Comparison of ENCODE assay signal across 16 cellular contexts in the genomic region with DNA sequence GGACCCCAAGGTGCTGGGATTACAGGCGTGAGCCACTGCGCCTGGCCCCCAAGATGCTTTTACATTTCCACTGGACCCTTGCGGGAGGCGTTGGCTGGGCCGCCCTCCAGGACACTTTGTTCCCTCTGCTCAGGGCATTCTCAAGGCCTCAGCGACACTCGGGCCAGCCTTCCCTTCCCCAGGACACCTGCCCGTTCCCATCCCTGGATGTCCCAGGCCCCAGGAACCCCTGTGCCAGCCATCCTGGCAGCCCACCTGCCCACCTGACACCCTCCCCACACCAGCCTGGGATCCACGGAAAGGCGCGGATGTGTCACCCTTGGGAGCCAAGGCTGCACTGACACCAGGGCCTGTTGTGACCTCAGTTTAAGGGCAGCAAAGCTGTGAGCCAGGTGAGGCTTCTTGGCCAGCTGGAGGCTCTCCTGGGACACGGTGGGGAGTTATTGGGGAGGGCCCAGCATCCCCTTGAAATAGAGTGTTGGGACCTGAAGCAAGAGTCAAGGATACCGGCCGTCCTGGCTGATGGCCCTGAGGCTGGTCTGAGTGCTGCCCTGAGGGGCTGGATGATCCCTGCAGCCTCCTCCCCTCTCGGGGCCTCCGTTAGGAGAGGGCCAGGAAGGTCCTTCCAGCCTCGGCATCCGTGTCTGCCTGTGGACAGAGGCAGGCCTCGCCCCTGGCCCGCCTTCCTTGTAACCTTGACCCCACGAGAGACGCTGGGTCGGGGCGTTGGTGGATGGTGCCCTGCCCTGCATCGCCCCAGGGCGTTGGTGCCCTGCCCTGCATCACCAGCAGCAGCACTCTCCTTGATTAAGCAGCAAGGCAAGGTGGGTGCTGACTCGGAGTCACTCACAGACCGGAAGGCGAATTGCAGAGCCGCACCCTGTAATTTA.
DNase-seq lines count a peak whose midpoint lies in the region; ATAC-seq and TF ChIP-seq lines count a peak whose summit lies in the region.
"Had no signal": no experiment of that assay in that cellular context is flagged by ENCODE, and none has a peak within 500 bp of the region (broad histone marks: within the 10 kb centered on the region; RNA-seq: fewer than 3 reads in every experiment).

No MANE protein-coding gene starts in this region.

- no peak for ATAC-seq in GM23338
- ATAC-seq: activated CD8-positive, alpha-beta T cell treated with anti-CD3 and anti-CD28 coated beads for 36 hours; foreskin keratinocyte had no signal

- WGBS in endodermal cell (ENCODE audit: insufficient coverage in 1 of 2, insufficient read length in 1 of 2), 2 experiments = 93 to 99% methylated on average over 10 to 30 of the region's 30 CpGs

- no peaks in the 10 kb centered on the region for H3K79me2 ChIP-seq in GM23338 (replicated peaks; ENCODE audit: insufficient read depth)

- no peaks in the 10 kb centered on the region for H3K9me3 Mint-ChIP-seq in endodermal cell
- H3K9me3 Mint-ChIP-seq in nephron progenitor cell = no peaks in the 10 kb centered on the region
- H3K9me3 Mint-ChIP-seq in GM23338 = no peaks in the 10 kb centered on the region; the same call in 1 of the 3 replicates
- H3K9me3 Mint-ChIP-seq: activated CD8-positive, alpha-beta T cell treated with anti-CD3 and anti-CD28 coated beads for 36 hours; mesothelial cell of epicardium; stimulated activated naive CD8-positive, alpha-beta T cell treated with anti-CD3 and anti-CD28 coated beads, Interleukin-15, Interleukin-2, amounts not matched to agents 100 ng/mL and 50 ng/mL, for 24 hours had no signal

- H3K27ac ChIP-seq in endodermal cell (ENCODE audit: low read depth, low read length) = no peak overlapping the region
- H3K27ac ChIP-seq in GM23338 (ENCODE audit: low read depth) = no peak overlapping the region
- H3K27ac ChIP-seq: 22Rv1, C4-2B, foreskin keratinocyte had no signal

- H3K4me3 ChIP-seq in H7 (ENCODE audit: insufficient read depth, low read depth, low read length) (no peak overlapping the region), endodermal cell (ENCODE audit: low read length) (no peak overlapping the region), GM23338 (no peak overlapping the region)

- no peaks in the 10 kb centered on the region for H3K36me3 Mint-ChIP-seq in endodermal cell (ENCODE audit: low read depth)
- H3K36me3 Mint-ChIP-seq in nephron progenitor cell (ENCODE audit: low read depth) = no peaks in the 10 kb centered on the region
- no peaks in the 10 kb centered on the region for H3K36me3 Mint-ChIP-seq in GM23338 (ENCODE audit: low read depth)
- H3K36me3 Mint-ChIP-seq: activated naive CD8-positive, alpha-beta T cell; mesothelial cell of epicardium had no signal

- H3K4me3 Mint-ChIP-seq in endodermal cell (no peak overlapping the region), nephron progenitor cell (no peak overlapping the region), GM23338 (no peak overlapping the region)
- H3K4me3 Mint-ChIP-seq: activated CD8-positive, alpha-beta T cell treated with anti-CD3 and anti-CD28 coated beads for 36 hours; activated naive CD8-positive, alpha-beta T cell; mesothelial cell of epicardium; stimulated activated naive CD8-positive, alpha-beta T cell treated with anti-CD3 and anti-CD28 coated beads, Interleukin-15, Interleukin-2, amounts not matched to agents 100 ng/mL and 50 ng/mL, for 24 hours had no signal

- H3K9me3 ChIP-seq in endodermal cell (ENCODE audit: control insufficient read depth, low read length) = no peaks in the 10 kb centered on the region

- H3K4me1 Mint-ChIP-seq in endodermal cell = no peaks in the 10 kb centered on the region
- no peaks in the 10 kb centered on the region for H3K4me1 Mint-ChIP-seq in nephron progenitor cell
- no peaks in the 10 kb centered on the region; the same call in 2 of the 3 replicates for H3K4me1 Mint-ChIP-seq in GM23338
- H3K4me1 Mint-ChIP-seq: mesothelial cell of epicardium had no signal

- DNase-seq in NCI-H146 (lab: John Stamatoyannopoulos, UW) (peak; percentile 43), NCI-H146 treated with DMSO at 0.1 percent for 48 hours (lab: John Stamatoyannopoulos, UW; ENCODE audit: unreplicated experiment) (no peak), H7 (peak; percentile 48), endodermal cell (peak; percentile 34), nephron progenitor cell (peak; percentile 0), NCI-H1694 (lab: John Stamatoyannopoulos, UW) (no peak), GM23338 (ENCODE audit: low spot score) (no peak), GDM1 (lab: John Stamatoyannopoulos, UW) (no peak)
- DNase-seq: activated CD8-positive, alpha-beta T cell treated with anti-CD3 and anti-CD28 coated beads for 36 hours; DMS79 treated with DMSO at 0.1 percent for 48 hours; foreskin keratinocyte had no signal

- H3K4me2 ChIP-seq in GM23338 = no peak overlapping the region

- H3K27me3 Mint-ChIP-seq in endodermal cell (ENCODE audit: insufficient read depth) = peaks cover 1% of the 10 kb centered on the region
- H3K27me3 Mint-ChIP-seq in nephron progenitor cell (ENCODE audit: low read depth, poor library complexity) = peaks cover 87% of the 10 kb centered on the region
- H3K27me3 Mint-ChIP-seq in GM23338 (ENCODE audit: insufficient read depth, low read depth, poor library complexity) = peaks cover 18% of the 10 kb centered on the region

- H2AFZ ChIP-seq in GM23338 = no peak overlapping the region

- H3K36me3 ChIP-seq in H7 (replicated peaks; ENCODE audit: control insufficient read depth, insufficient read depth, low read length) (no peaks in the 10 kb centered on the region), endodermal cell (ENCODE audit: control insufficient read depth, insufficient read depth, low read length) (no peaks in the 10 kb centered on the region), GM23338 (ENCODE audit: insufficient read depth) (no peaks in the 10 kb centered on the region)

- H3K9me2 ChIP-seq in GM23338 (ENCODE audit: insufficient read depth) = no peaks in the 10 kb centered on the region

- H3K27ac Mint-ChIP-seq in endodermal cell = no peak overlapping the region
- H3K27ac Mint-ChIP-seq in nephron progenitor cell = no peak overlapping the region
- H3K27ac Mint-ChIP-seq in GM23338 = no peak overlapping the region
- H3K27ac Mint-ChIP-seq: activated CD8-positive, alpha-beta T cell treated with anti-CD3 and anti-CD28 coated beads for 36 hours; activated naive CD8-positive, alpha-beta T cell; mesothelial cell of epicardium; stimulated activated naive CD8-positive, alpha-beta T cell treated with anti-CD3 and anti-CD28 coated beads, Interleukin-15, Interleukin-2, amounts not matched to agents 100 ng/mL and 50 ng/mL, for 24 hours had no signal

- no peak overlapping the region for H3K9ac ChIP-seq in endodermal cell (ENCODE audit: extremely low read depth, low read length, poor library complexity, severe bottlenecking)

- no peaks in the 10 kb centered on the region for H3K27me3 ChIP-seq in H7 (ENCODE audit: control insufficient read depth, insufficient read depth, low read length)
- H3K27me3 ChIP-seq in endodermal cell (ENCODE audit: control insufficient read depth, insufficient read depth, low read length, poor library complexity, severe bottlenecking) = no peaks in the 10 kb centered on the region
- no peaks in the 10 kb centered on the region for H3K27me3 ChIP-seq in GM23338 (ENCODE audit: insufficient read depth)
- H3K27me3 ChIP-seq: foreskin keratinocyte had no signal

- no peak for TF ChIP-seq CTCF in endodermal cell (conservative IDR thresholded peaks at IDR 0.05)
- TF ChIP-seq CTCF in nephron progenitor cell (IDR thresholded peaks at IDR 0.05) = no peak
- TF ChIP-seq CTCF in GM23338 (conservative IDR thresholded peaks at IDR 0.05; ENCODE audit: low read depth in 2 of 2) = no peak

- H4K20me1 ChIP-seq in GM23338 (replicated peaks; ENCODE audit: insufficient read depth) = no peaks in the 10 kb centered on the region

- H3K4me1 ChIP-seq in endodermal cell (ENCODE audit: control insufficient read depth, insufficient read depth, low read length) (no peaks in the 10 kb centered on the region), GM23338 (ENCODE audit: insufficient read depth) (no peaks in the 10 kb centered on the region)
- H3K4me1 ChIP-seq: foreskin keratinocyte had no signal

- H3F3A ChIP-seq in GM23338 (replicated peaks; ENCODE audit: low read depth) = no peaks in the 10 kb centered on the region

TF ChIP-seq in GM23338, 12 proteins besides CTCF, POLR2A, EP300 and RAD21 (continues in another document):
- TF ChIP-seq STAT1 (IDR thresholded peaks at IDR 0.05; ENCODE audit: unreplicated experiment) (no peak), ZNF331 (CRISPR knock-in tag; IDR thresholded peaks at IDR 0.05; ENCODE audit: low read depth) (no peak), ZNF114 (CRISPR knock-in tag; IDR thresholded peaks at IDR 0.05) (no peak), POLR2AphosphoS5 (IDR thresholded peaks at IDR 0.05; ENCODE audit: low read depth) (no peak), NANOG (IDR thresholded peaks at IDR 0.05; ENCODE audit: borderline replicate concordance) (no peak), JUNB (IDR thresholded peaks at IDR 0.05; ENCODE audit: unreplicated experiment) (no peak)

Comparison
In these comparisons a context has a peak if more than half of its experiments do, and no peak if none do; other contexts are left out.
1. DNase-seq: peak in NCI-H146 (single experiment), H7 (single experiment), endodermal cell (single experiment) and nephron progenitor cell (single experiment); none in NCI-H146 treated with DMSO at 0.1 percent for 48 hours (single experiment), NCI-H1694 (single experiment), GM23338 (single experiment) and GDM1 (single experiment).